Comparison of ENCODE assay signal across 8 cellular contexts in genomic region chr15:63752075-63752684, GRCh38.
DNase-seq lines count a peak whose midpoint lies in the region; ATAC-seq and TF ChIP-seq lines count a peak whose summit lies in the region.

No MANE protein-coding gene starts in this region.

- peak; percentile 61 for DNase-seq in Calu3
- peak; percentile 70 to 87 for DNase-seq in HAP-1 (ENCODE audit: low spot score in 2 of 2)
- peak; percentile 73 for DNase-seq in NCI-H748 (lab: John Stamatoyannopoulos, UW; ENCODE audit: unreplicated experiment)
- DNase-seq in cardiac muscle cell (ENCODE audit: low read depth in 1 of 2, low spot score in 1 of 2) = peak; percentile 57 to 70
- peak; percentile 42 for DNase-seq in putamen (ENCODE audit: low spot score)

- H3K4me3 ChIP-seq in HAP-1 = no peak overlapping the region
- no peak overlapping the region for H3K4me3 ChIP-seq in cardiac muscle cell

- intact Hi-C loops in Calu3 (cut with micrococcal nuclease; ENCODE audit: unreplicated experiment) = loop anchor here (1.0 kb wide), 2 partner anchors 139 to 315 kb away; no protein-coding TSS in a partner anchor

- H3K4me1 ChIP-seq in HAP-1 (peaks cover 8% of the 10 kb centered on the region), cardiac muscle cell (ENCODE audit: low read depth) (no peaks in the 10 kb centered on the region)

- no peak overlapping the region for H3K27ac Mint-ChIP-seq in Calu3 (ENCODE audit: unreplicated experiment)
- H3K27ac Mint-ChIP-seq in activated naive CD8-positive, alpha-beta T cell = peak overlapping the region; percentile 46

- in situ Hi-C loops in HAP-1 (cut with MboI; ENCODE audit: low sequenced_read_pairs) = loop anchor here (5.0 to 25.0 kb wide), 2 partner anchors 135 to 315 kb away; no protein-coding TSS in a partner anchor

- CTCF ChIA-PET in Calu3 (lab: Charles Lee) = interaction anchor here (0.7 to 2.4 kb wide), 15 partner anchors 9 to 334 kb away, joined by 3 to 50 read pairs (median 5); partner anchors contain the start of gene DAPK2

- ATAC-seq in HG03097 (IDR thresholded peaks at IDR 0.05; ENCODE audit: low FRiP score, unreplicated experiment) = no peak
- ATAC-seq in HG03520 (IDR thresholded peaks at IDR 0.05; ENCODE audit: unreplicated experiment) = no peak

- H3K9me3 Mint-ChIP-seq in Calu3 (ENCODE audit: low read depth, unreplicated experiment) = no peaks in the 10 kb centered on the region
- H3K9me3 Mint-ChIP-seq in activated naive CD8-positive, alpha-beta T cell (ENCODE audit: low read depth) = no peaks in the 10 kb centered on the region

- H3K27me3 ChIP-seq in HAP-1 (ENCODE audit: low read depth) = no peaks in the 10 kb centered on the region
- no peaks in the 10 kb centered on the region for H3K27me3 ChIP-seq in cardiac muscle cell

- H3K4me3 Mint-ChIP-seq in Calu3 (ENCODE audit: low read depth, unreplicated experiment) = no peak overlapping the region
- no peak overlapping the region for H3K4me3 Mint-ChIP-seq in activated naive CD8-positive, alpha-beta T cell

- H3K9me3 ChIP-seq in HAP-1 = no peaks in the 10 kb centered on the region
- H3K9me3 ChIP-seq in cardiac muscle cell (ENCODE audit: low read depth) = no peaks in the 10 kb centered on the region

- peak overlapping the region; percentile 47 for H3K27ac ChIP-seq in cardiac muscle cell

- peak; percentile 68 for TF ChIP-seq CTCF in Calu3 (IDR thresholded peaks at IDR 0.05; ENCODE audit: unreplicated experiment)
- TF ChIP-seq CTCF in cardiac muscle cell (IDR thresholded peaks at IDR 0.05; ENCODE audit: low read depth, low read length) = peak; percentile 71

- BruUV-seq in Calu3 (replicated peaks; lab: Mats Ljungman, UMichigan) = no TSS peak

- H3K36me3 ChIP-seq in HAP-1 (replicated peaks) (peaks cover 16% of the 10 kb centered on the region), cardiac muscle cell (peaks cover 55% of the 10 kb centered on the region)

- no peaks in the 10 kb centered on the region for H3K36me3 Mint-ChIP-seq in Calu3 (ENCODE audit: insufficient read depth, unreplicated experiment)
- H3K36me3 Mint-ChIP-seq in activated naive CD8-positive, alpha-beta T cell = peaks cover 4% of the 10 kb centered on the region

- no peaks in the 10 kb centered on the region for H3K27me3 Mint-ChIP-seq in Calu3 (ENCODE audit: unreplicated experiment)
- H3K27me3 Mint-ChIP-seq in activated naive CD8-positive, alpha-beta T cell = no peaks in the 10 kb centered on the region

- H3K4me1 Mint-ChIP-seq in Calu3 (ENCODE audit: low read depth, unreplicated experiment) = no peaks in the 10 kb centered on the region
- H3K4me1 Mint-ChIP-seq in activated naive CD8-positive, alpha-beta T cell (ENCODE audit: low read depth) = peaks cover 7% of the 10 kb centered on the region
